10 cellular contexts compared by ENCODE assay signal in genomic region chr15:76335129-76335850, GRCh38. TPM values are rescaled to one million over a fixed set of nuclear protein-coding genes. Genes with fewer than 3 reads are reported as not detected.
A peak's percentile ranks its signal among the peaks of the same experiment; 100 is the strongest.
DNase-seq lines count a peak whose midpoint lies in the region; ATAC-seq, FAIRE-seq and TF ChIP-seq lines count a peak whose summit lies in the region.
"Had no signal": no experiment of that assay in that cellular context is flagged by ENCODE, and none has a peak within 500 bp of the region (broad histone marks: within the 10 kb centered on the region; RNA-seq: fewer than 3 reads in every experiment).

No MANE protein-coding gene starts in this region.

- no peaks in the 10 kb centered on the region for H3K36me3 ChIP-seq in CD8-positive, alpha-beta memory T cell (ENCODE audit: insufficient read depth, low read length)
- no peaks in the 10 kb centered on the region for H3K36me3 ChIP-seq in bronchial epithelial cell (ENCODE audit: control insufficient read depth, insufficient read depth, low read length)

- H3K27ac Mint-ChIP-seq in CD8-positive, alpha-beta memory T cell, result peak overlapping the region in 3 of 8 donors; percentile 58 to 72 (median 63)
- H3K27ac Mint-ChIP-seq in natural killer cell treated with Interleukin-12 subunit alpha and Interleukin-12 subunit beta and Interleukin-15 and Interleukin-18, amount 100 ng/mL, for 72 hours, result peak overlapping the region in 1 of 2 donors; percentile 34

- intact Hi-C loops in cardiac septum (cut with DNase I), result no loop called here

- peaks cover 0 to 1% (median 0%) of the 10 kb centered on the region in 3 donors for H3K36me3 Mint-ChIP-seq in CD8-positive, alpha-beta memory T cell
- H3K36me3 Mint-ChIP-seq in natural killer cell treated with Interleukin-12 subunit alpha and Interleukin-12 subunit beta and Interleukin-15 and Interleukin-18, amount 100 ng/mL, for 72 hours, result peaks cover 9% of the 10 kb centered on the region

- H3K4me3 Mint-ChIP-seq in CD8-positive, alpha-beta memory T cell, result peak overlapping the region; percentile 72 to 91 (median 81)
- peak overlapping the region; percentile 93 for H3K4me3 Mint-ChIP-seq in natural killer cell treated with Interleukin-12 subunit alpha and Interleukin-12 subunit beta and Interleukin-15 and Interleukin-18, amount 100 ng/mL, for 72 hours

- CTCF ChIA-PET in CD8-positive, alpha-beta memory T cell (lab: Charles Lee), result interaction anchor here (1.2 kb wide), 1 partner anchor 10 kb away, joined by 7 read pairs; no protein-coding TSS in a partner anchor

- no peaks in the 10 kb centered on the region for H3K9me3 ChIP-seq in CD8-positive, alpha-beta memory T cell (ENCODE audit: low read length)
- H3K9me3 ChIP-seq: testis had no signal

- peaks cover 0 to 6% (median 2%) of the 10 kb centered on the region in 5 donors for H3K9me3 Mint-ChIP-seq in CD8-positive, alpha-beta memory T cell
- no peaks in the 10 kb centered on the region for H3K9me3 Mint-ChIP-seq in natural killer cell treated with Interleukin-12 subunit alpha and Interleukin-12 subunit beta and Interleukin-15 and Interleukin-18, amount 100 ng/mL, for 72 hours

- TF ChIP-seq CTCF in bronchial epithelial cell (IDR thresholded peaks at IDR 0.05; ENCODE audit: insufficient read depth, low read length, severe bottlenecking), result no peak

- H3K27me3 ChIP-seq in CD8-positive, alpha-beta memory T cell (ENCODE audit: insufficient read depth, low read length, poor library complexity, severe bottlenecking), result peaks cover 50% of the 10 kb centered on the region
- H3K27me3 ChIP-seq in bronchial epithelial cell (ENCODE audit: control insufficient read depth, insufficient read depth, low read length), result peaks cover 41% of the 10 kb centered on the region

- POLR2A ChIA-PET in CD8-positive, alpha-beta memory T cell (lab: Charles Lee), result interaction anchor here (0.6 to 1.5 kb wide), 3 partner anchors 8 to 37 kb away, joined by 3 to 6 read pairs (median 3); no protein-coding TSS in a partner anchor

- no peak for FAIRE-seq in bronchial epithelial cell (lab: Jason Lieb, UNC)

- ATAC-seq in natural killer cell treated with Interleukin-12 subunit alpha and Interleukin-12 subunit beta and Interleukin-15 and Interleukin-18, amount 100 ng/mL, for 72 hours, result no peak

- peaks cover 39 to 50% (median 46%) of the 10 kb centered on the region in 3 donors for H3K4me1 Mint-ChIP-seq in CD8-positive, alpha-beta memory T cell
- H3K4me1 Mint-ChIP-seq in natural killer cell treated with Interleukin-12 subunit alpha and Interleukin-12 subunit beta and Interleukin-15 and Interleukin-18, amount 100 ng/mL, for 72 hours (ENCODE audit: low read depth in 2 of 2), result peaks cover 40 to 45% of the 10 kb centered on the region in 2 donors

- H3K4me3 ChIP-seq in CD8-positive, alpha-beta memory T cell (ENCODE audit: low read length), result peak overlapping the region; percentile 16
- peak overlapping the region; percentile 86 for H3K4me3 ChIP-seq in Jurkat, Clone E6-1 (ENCODE audit: low read length)
- peak overlapping the region; percentile 28 for H3K4me3 ChIP-seq in bronchial epithelial cell (ENCODE audit: low read depth, low read length)

- DNase-seq in CD8-positive, alpha-beta memory T cell, result no peak
- DNase-seq in Jurkat, Clone E6-1 (ENCODE audit: low read depth, low spot score), result no peak
- DNase-seq in bronchial epithelial cell (ENCODE audit: low read depth) (no peak), cardiac septum (ENCODE audit: low spot score) (no peak), DMS153 treated with DMSO at 0.1 percent for 48 hours (lab: John Stamatoyannopoulos, UW; ENCODE audit: unreplicated experiment) (no peak), GM19240 (ENCODE audit: insufficient read length, low spot score) (no peak), NCI-H1105 (lab: John Stamatoyannopoulos, UW) (no peak)
- no peak for DNase-seq in natural killer cell treated with Interleukin-12 subunit alpha and Interleukin-12 subunit beta and Interleukin-15 and Interleukin-18, amount 100 ng/mL, for 72 hours (ENCODE audit: low spot score)
- DNase-seq: NCI-H1092 treated with DMSO at 0.1 percent for 48 hours, testis had no signal

- H3K4me1 ChIP-seq in CD8-positive, alpha-beta memory T cell (ENCODE audit: insufficient read depth, low read length), result peaks cover 39% of the 10 kb centered on the region

- no peak overlapping the region for H3K27ac ChIP-seq in CD8-positive, alpha-beta memory T cell (ENCODE audit: low read depth, low read length)
- H3K27ac ChIP-seq: testis had no signal

- H3K27me3 Mint-ChIP-seq in CD8-positive, alpha-beta memory T cell, result peaks cover 74 to 77% of the 10 kb centered on the region in 2 donors
- peaks cover 49 to 56% of the 10 kb centered on the region in 2 donors for H3K27me3 Mint-ChIP-seq in natural killer cell treated with Interleukin-12 subunit alpha and Interleukin-12 subunit beta and Interleukin-15 and Interleukin-18, amount 100 ng/mL, for 72 hours

RNA-seq across cellular contexts. Expression of gene ISL2, which starts 1.3 kb away (rescaled TPM):
- total RNA-seq in CD8-positive, alpha-beta memory T cell, result under 1 TPM; 0.15 to 0.22 TPM
- not detected for polyA plus RNA-seq in CD8-positive, alpha-beta memory T cell
- polyA plus RNA-seq in Jurkat, Clone E6-1 (2012; ENCODE audit: insufficient read depth, insufficient read length), result 6.6 TPM
- total RNA-seq in bronchial epithelial cell (0.26 TPM in 1 of 2 replicates, not detected in the other), cardiac septum (not detected)
- total RNA-seq in natural killer cell treated with Interleukin-12 subunit alpha and Interleukin-12 subunit beta and Interleukin-15 and Interleukin-18, amount 100 ng/mL, for 72 hours, result 1 to 10 TPM in 1 of 2 donors, under 1 TPM in 1; 0.73 to 1.0 TPM

RNA-seq across cellular contexts. Expression of gene ETFA, which starts 24.0 kb away (rescaled TPM):
- 100 to 1,000 TPM; 176 to 178 TPM for total RNA-seq in CD8-positive, alpha-beta memory T cell
- polyA plus RNA-seq in CD8-positive, alpha-beta memory T cell, result 122 TPM
- 122 TPM for polyA plus RNA-seq in Jurkat, Clone E6-1 (2012; ENCODE audit: insufficient read depth, insufficient read length)
- total RNA-seq in bronchial epithelial cell (144 and 223 TPM in 2 replicates), cardiac septum (351 TPM)
- 100 to 1,000 TPM; 120 to 160 TPM for total RNA-seq in natural killer cell treated with Interleukin-12 subunit alpha and Interleukin-12 subunit beta and Interleukin-15 and Interleukin-18, amount 100 ng/mL, for 72 hours

Comparison
In these comparisons a context has a peak if more than half of its experiments do, and no peak if none do; other contexts are left out.
1. H3K4me3 ChIP-seq: peak in every context shown above with its lines; median percentile 86 in Jurkat, Clone E6-1; 28 in bronchial epithelial cell; 16 in CD8-positive, alpha-beta memory T cell.